In genomic region chr13:93249259-93249917, GRCh38 we compare ENCODE assay signal across 10 cellular contexts. TPM values are rescaled to one million over a fixed set of nuclear protein-coding genes. Genes with fewer than 3 reads are reported as not detected.
A peak's percentile ranks its signal among the peaks of the same experiment; 100 is the strongest.
DNase-seq lines count a peak whose midpoint lies in the region; ATAC-seq and TF ChIP-seq lines count a peak whose summit lies in the region.
"Had no signal": no experiment of that assay in that cellular context is flagged by ENCODE, and none has a peak within 500 bp of the region (broad histone marks: within the 10 kb centered on the region; RNA-seq: fewer than 3 reads in every experiment).

No MANE protein-coding gene starts in this region.

- H2AK5ac ChIP-seq in mesendoderm (ENCODE audit: low read length), result no peak overlapping the region

- peaks cover 7% of the 10 kb centered on the region for H3K4me1 ChIP-seq in mesendoderm (ENCODE audit: control insufficient read depth, low read depth, low read length)

- no peak overlapping the region for H2BK5ac ChIP-seq in mesendoderm (ENCODE audit: low read length)

- no peak overlapping the region for H3K56ac ChIP-seq in mesendoderm (ENCODE audit: low read length)

- H3K27me3 ChIP-seq in mesendoderm (ENCODE audit: insufficient read depth, low read length, poor library complexity), result no peaks in the 10 kb centered on the region
- H3K27me3 ChIP-seq: neutrophil had no signal

- no peak overlapping the region for H4K5ac ChIP-seq in mesendoderm (ENCODE audit: low read length)

- H3K27me3 Mint-ChIP-seq in activated CD4-positive, alpha-beta T cell treated with anti-CD3 and anti-CD28 coated beads, Interleukin-2, amount 10 ng/mL, durations not matched to agents 24 days and 14 days, result no peaks in the 10 kb centered on the region

- H3K9ac ChIP-seq in mesendoderm (ENCODE audit: low read length), result no peak overlapping the region

- no peak overlapping the region for H3K4me2 ChIP-seq in mesendoderm (ENCODE audit: low read length)

- H3K36me3 Mint-ChIP-seq in activated CD4-positive, alpha-beta T cell treated with anti-CD3 and anti-CD28 coated beads, Interleukin-2, amount 10 ng/mL, durations not matched to agents 24 days and 14 days (ENCODE audit: low read depth), result no peaks in the 10 kb centered on the region

- peaks cover 15% of the 10 kb centered on the region for H3K79me1 ChIP-seq in mesendoderm (ENCODE audit: low read length)

- peak overlapping the region; percentile 51 for H2BK120ac ChIP-seq in mesendoderm (ENCODE audit: low read depth, low read length)

- no peak overlapping the region for H3K4me3 Mint-ChIP-seq in activated CD4-positive, alpha-beta T cell treated with anti-CD3 and anti-CD28 coated beads, Interleukin-2, amount 10 ng/mL, durations not matched to agents 24 days and 14 days

- no peak for ATAC-seq in HG03135 (IDR thresholded peaks at IDR 0.05; ENCODE audit: unreplicated experiment)
- ATAC-seq in HG03439 (IDR thresholded peaks at IDR 0.05; ENCODE audit: unreplicated experiment), result no peak
- ATAC-seq: esophagus mucosa had no signal

- no peak overlapping the region for H4K8ac ChIP-seq in mesendoderm (ENCODE audit: low read depth, low read length)

- no peak for TF ChIP-seq CTCF in cardiac fibroblast (IDR thresholded peaks at IDR 0.05; ENCODE audit: low read depth, low read length)

- H3K18ac ChIP-seq in mesendoderm (ENCODE audit: low read length), result peak overlapping the region; percentile 84

- WGBS in mesendoderm (ENCODE audit: extremely low coverage, insufficient coverage, low lambda C conversion rate), result no CpG with 5 or more reads among the region's 3 CpGs

- H3K27ac ChIP-seq in mesendoderm (ENCODE audit: low read depth, low read length), result peak overlapping the region; percentile 8
- H3K27ac ChIP-seq: neutrophil had no signal

- no peaks in the 10 kb centered on the region for H3K9me3 Mint-ChIP-seq in activated CD4-positive, alpha-beta T cell treated with anti-CD3 and anti-CD28 coated beads, Interleukin-2, amount 10 ng/mL, durations not matched to agents 24 days and 14 days

- H3K4me3 ChIP-seq in cardiac fibroblast (replicated peaks in 1 of 2; ENCODE audit: low read depth in 2 of 2, low read length in 2 of 2), result no peak overlapping the region
- no peak overlapping the region for H3K4me3 ChIP-seq in mesendoderm (ENCODE audit: low read length)

- no peak overlapping the region for H2BK15ac ChIP-seq in mesendoderm (replicated peaks; ENCODE audit: low read depth)

- DNase-seq in COLO829 (ENCODE audit: low spot score) (peak; percentile 57), M059J (ENCODE audit: low read depth) (peak; percentile 86), cardiac fibroblast (ENCODE audit: low read depth in 2 of 2) (peak; percentile 87 to 88), mesendoderm (peak; percentile 79), nucleus accumbens (lab: John Stamatoyannopoulos, UW) (no peak)
- DNase-seq in activated CD4-positive, alpha-beta T cell treated with anti-CD3 and anti-CD28 coated beads, Interleukin-2, amount 10 ng/mL, durations not matched to agents 24 days and 14 days, result no peak

- H3K4me1 Mint-ChIP-seq in activated CD4-positive, alpha-beta T cell treated with anti-CD3 and anti-CD28 coated beads, Interleukin-2, amount 10 ng/mL, durations not matched to agents 24 days and 14 days, result no peaks in the 10 kb centered on the region

- H3K4ac ChIP-seq in mesendoderm (ENCODE audit: low read depth, low read length), result no peak overlapping the region

- H3K27ac Mint-ChIP-seq in activated CD4-positive, alpha-beta T cell treated with anti-CD3 and anti-CD28 coated beads, Interleukin-2, amount 10 ng/mL, durations not matched to agents 24 days and 14 days, result no peak overlapping the region

- no peak overlapping the region for H3K23ac ChIP-seq in mesendoderm (ENCODE audit: low read length)

- H3K79me2 ChIP-seq in mesendoderm (ENCODE audit: control insufficient read depth, insufficient read depth, low read length), result peaks cover 34% of the 10 kb centered on the region

- intact Hi-C loops in activated CD4-positive, alpha-beta T cell treated with anti-CD3 and anti-CD28 coated beads, Interleukin-2, amount 10 ng/mL, durations not matched to agents 24 days and 14 days (cut with micrococcal nuclease), result no loop called here

- H3K36me3 ChIP-seq in mesendoderm (ENCODE audit: control insufficient read depth, insufficient read depth, low read length), result no peaks in the 10 kb centered on the region
- H3K36me3 ChIP-seq: neutrophil had no signal

RNA-seq across cellular contexts. Expression of gene GPC6, which starts 22.8 kb away (rescaled TPM):
- 0.37 and 0.71 TPM in 2 replicates for total RNA-seq in M059J (2014; rRNA removed; shearing (Covaris generic))
- polyA plus RNA-seq in mesendoderm (2013, experiment 1 of 2), result 31.0 TPM
- polyA plus RNA-seq in mesendoderm (2013, experiment 2 of 2), result 31.2 TPM
- total RNA-seq in activated CD4-positive, alpha-beta T cell treated with anti-CD3 and anti-CD28 coated beads, Interleukin-2, amount 10 ng/mL, durations not matched to agents 24 days and 14 days, result not detected in 2 replicates

Comparison
In these comparisons a context has a peak if more than half of its experiments do, and no peak if none do; other contexts are left out.
1. DNase-seq: peak in COLO829 (single experiment), M059J (single experiment), cardiac fibroblast (2 of 2) and mesendoderm (single experiment); none in activated CD4-positive, alpha-beta T cell treated with anti-CD3 and anti-CD28 coated beads, Interleukin-2, amount 10 ng/mL, durations not matched to agents 24 days and 14 days (single experiment) and nucleus accumbens (0 of 56).